33 cellular contexts compared by ENCODE assay signal in the genomic region with DNA sequence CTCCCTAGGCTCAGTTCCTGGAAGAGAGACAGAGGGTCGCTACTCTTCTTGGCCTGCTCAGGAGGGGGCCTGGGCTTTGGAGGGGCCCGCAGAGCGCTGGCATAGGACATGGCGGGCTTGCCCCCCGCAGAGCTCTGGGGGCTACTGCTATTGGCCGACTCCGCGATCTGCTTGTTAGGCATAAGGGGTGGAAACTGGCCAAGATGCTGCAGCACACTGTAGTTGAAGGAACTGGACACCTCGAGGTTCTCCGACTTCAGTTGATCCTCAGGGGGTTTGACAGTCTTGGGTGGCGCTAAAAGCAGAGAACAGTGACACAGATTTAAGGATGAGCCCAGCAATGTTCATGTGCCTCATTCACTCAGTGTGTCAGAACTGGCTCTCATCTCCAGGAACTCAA. TPM values are rescaled to one million over a fixed set of nuclear protein-coding genes. Genes with fewer than 3 reads are reported as not detected.
"Had no signal": no experiment of that assay in that cellular context is flagged by ENCODE, and none has a peak within 500 bp of the region (broad histone marks: within the 10 kb centered on the region; RNA-seq: fewer than 3 reads in every experiment).

No MANE protein-coding gene starts in this region.

- H3K4me3 Mint-ChIP-seq: activated CD4-positive, alpha-beta T cell treated with anti-CD3 and anti-CD28 coated beads, Interleukin-2, amount 10 ng/mL, durations not matched to agents 7 days and 5 days; activated CD8-positive, alpha-beta T cell treated with anti-CD3 and anti-CD28 coated beads, Interleukin-2, amount 10 ng/mL, durations not matched to agents 7 days and 5 days; activated naive CD4-positive, alpha-beta T cell treated with anti-CD3 and anti-CD28 coated beads, Interleukin-2, amount 50 U/mL, for 24 hours; activated T-cell treated with anti-CD3 and anti-CD28 coated beads, Interleukin-2, amount 50 U/mL, for 24 hours; brain; central memory CD8-positive, alpha-beta T cell had no signal

- H3K4me3 ChIP-seq: MG63, SJCRH30, SK-N-MC had no signal

- H3K9me3 ChIP-seq: MG63, SJCRH30 had no signal

- H3K27ac ChIP-seq: SJCRH30, SK-N-MC, WERI-Rb-1 had no signal

- H3K9me3 Mint-ChIP-seq: activated CD4-positive, alpha-beta T cell treated with anti-CD3 and anti-CD28 coated beads, Interleukin-2, amount 10 ng/mL, durations not matched to agents 7 days and 5 days; activated naive CD4-positive, alpha-beta T cell treated with anti-CD3 and anti-CD28 coated beads, Interleukin-2, amount 50 U/mL, for 24 hours; activated T-cell treated with anti-CD3 and anti-CD28 coated beads, Interleukin-2, amount 50 U/mL, for 24 hours; activated T-helper 2 cell treated with anti-CD3 and anti-CD28 coated beads, Interferon-gamma antibody, Interleukin-2, Interleukin-4, amounts not matched to agents 10 μg/mL and 5 μg/mL and 100 μg/mL, durations not matched to agents 14 hours and 24 hours and 36 hours; brain; central memory CD8-positive, alpha-beta T cell had no signal

- DNase-seq: activated CD4-positive, alpha-beta T cell treated with anti-CD3 and anti-CD28 coated beads for 1 hour; activated CD4-positive, alpha-beta T cell treated with anti-CD3 and anti-CD28 coated beads, Interleukin-2, amount 10 ng/mL, durations not matched to agents 7 days and 5 days; activated CD4-positive, alpha-beta T cell treated with anti-CD3 and anti-CD28 coated beads, Interleukin-2, amount 50 U/mL, for 48 hours; activated CD4-positive, CD25-positive, alpha-beta regulatory T cell; activated CD8-positive, alpha-beta T cell treated with anti-CD3 and anti-CD28 coated beads, Interleukin-2, amount 10 ng/mL, durations not matched to agents 7 days and 5 days; activated gamma-delta T cell; activated naive CD4-positive, alpha-beta T cell treated with Interleukin-2 at 50 U/mL for 16 hours; activated T-cell treated with anti-CD3 and anti-CD28 coated beads, Interleukin-2, amount 50 U/mL, for 24 hours; anterior cingulate cortex; Kasumi-1; KG1; MG63; NCI-H1048; NCI-H1105 treated with DMSO at 0.1 percent for 48 hours; NCI-H1436; NCI-H1694; NCI-H1930; NCI-H345; NCI-H524 treated with DMSO at 0.1 percent for 48 hours; SHP77; SJCRH30; T1000; WERI-Rb-1 had no signal

- H3K27me3 Mint-ChIP-seq: activated CD4-positive, alpha-beta T cell treated with anti-CD3 and anti-CD28 coated beads, Interleukin-2, amount 10 ng/mL, durations not matched to agents 7 days and 5 days; activated naive CD4-positive, alpha-beta T cell treated with anti-CD3 and anti-CD28 coated beads, Interleukin-2, amount 50 U/mL, for 24 hours; activated T-cell treated with anti-CD3 and anti-CD28 coated beads, Interleukin-2, amount 50 U/mL, for 24 hours; brain; central memory CD8-positive, alpha-beta T cell had no signal

- ATAC-seq: activated CD8-positive, alpha-beta T cell treated with anti-CD3 and anti-CD28 coated beads, Interleukin-2, amount 10 ng/mL, durations not matched to agents 7 days and 5 days; Panc1 had no signal

- H3K4me1 Mint-ChIP-seq: brain had no signal

- H3K27me3 ChIP-seq: MG63, SJCRH30 had no signal

- H3K4me1 ChIP-seq: SJCRH30 had no signal

- H3K27ac Mint-ChIP-seq: activated CD8-positive, alpha-beta T cell treated with anti-CD3 and anti-CD28 coated beads, Interleukin-2, amount 10 ng/mL, durations not matched to agents 7 days and 5 days; activated naive CD4-positive, alpha-beta T cell treated with anti-CD3 and anti-CD28 coated beads, Interleukin-2, amount 50 U/mL, for 24 hours; activated T-cell treated with anti-CD3 and anti-CD28 coated beads, Interleukin-2, amount 50 U/mL, for 24 hours; activated T-helper 2 cell treated with anti-CD3 and anti-CD28 coated beads, Interferon-gamma antibody, Interleukin-2, Interleukin-4, amounts not matched to agents 10 μg/mL and 5 μg/mL and 100 μg/mL, durations not matched to agents 14 hours and 24 hours and 36 hours had no signal

RNA-seq across cellular contexts. Expression of a gene that starts 33.9 kb away (rescaled TPM):
- total RNA-seq: activated CD4-positive, alpha-beta T cell treated with anti-CD3 and anti-CD28 coated beads, Interleukin-2, amount 10 ng/mL, durations not matched to agents 7 days and 5 days; activated CD8-positive, alpha-beta T cell treated with anti-CD3 and anti-CD28 coated beads, Interleukin-2, amount 10 ng/mL, durations not matched to agents 7 days and 5 days; activated T-helper 2 cell treated with anti-CD3 and anti-CD28 coated beads, Interferon-gamma antibody, Interleukin-2, Interleukin-4, amounts not matched to agents 10 μg/mL and 5 μg/mL and 100 μg/mL, durations not matched to agents 14 hours and 24 hours and 36 hours; NCI-H460; RPMI7951; T-helper 1 cell treated with Interleukin-12 subunit alpha and Interleukin-12 subunit beta and Interleukin-4 antibody, amounts not matched to agents 30 ng/mL and 1 ng/mL, for 36 hours; T-helper 2 cell treated with Interferon-gamma antibody and Interleukin-4, amounts not matched to agents 100 ng/mL and 5 ng/mL, for 36 hours had no signal
